ENCODE assay signal across 1 cellular context in genomic region chr3:14132120-14132519, GRCh38.
TF ChIP-seq lines count a peak whose summit lies in the region.

No MANE protein-coding gene starts in this region.

TF ChIP-seq in HepG2, 621 proteins besides CTCF, POLR2A, EP300 and RAD21:
- TF ChIP-seq SP4 (CRISPR knock-in tag; IDR thresholded peaks at IDR 0.05) = no peak
- TF ChIP-seq AGO2 (optimal IDR thresholded peaks at IDR 0.05; ENCODE audit: low read depth, low read length) = peak; percentile 48
- no peak for TF ChIP-seq ZNF749 (CRISPR knock-in tag; IDR thresholded peaks at IDR 0.05; ENCODE audit: borderline replicate concordance)
- no peak for TF ChIP-seq MED13 (CRISPR knock-in tag; IDR thresholded peaks at IDR 0.05)
- TF ChIP-seq NR2F1 (CRISPR knock-in tag; IDR thresholded peaks at IDR 0.05) = no peak
